Comparison of ENCODE assay signal across 17 cellular contexts in genomic region chr1:46041974-46042373, GRCh38.
DNase-seq lines count a peak whose midpoint lies in the region; ATAC-seq, FAIRE-seq and TF ChIP-seq lines count a peak whose summit lies in the region.
"Had no signal": no experiment of that assay in that cellular context is flagged by ENCODE, and none has a peak within 500 bp of the region (broad histone marks: within the 10 kb centered on the region; RNA-seq: fewer than 3 reads in every experiment).

No MANE protein-coding gene starts in this region.

- ATAC-seq in pancreas (peak in 3 of 4 donors; percentile 9 to 70 (median 64)), left lung (no peak), GM21717 (IDR thresholded peaks at IDR 0.05; ENCODE audit: unreplicated experiment) (no peak)
- ATAC-seq: CD8-positive, alpha-beta T cell; naive thymus-derived CD8-positive, alpha-beta T cell had no signal

- intact Hi-C loops in pancreas (cut with DNase I): no loop called here
- intact Hi-C loops in left lung (cut with DNase I): no loop called here

- FAIRE-seq in pancreas (lab: Jason Lieb, UNC): no peak

- H3K9me3 ChIP-seq in pancreas (no peaks in the 10 kb centered on the region), left lung (no peaks in the 10 kb centered on the region)
- H3K9me3 ChIP-seq: sigmoid colon, suprapubic skin had no signal

- no peak overlapping the region for H3K27ac ChIP-seq in pancreas
- no peak overlapping the region for H3K27ac ChIP-seq in left lung
- H3K27ac ChIP-seq: sigmoid colon, suprapubic skin had no signal

- H3K4me3 ChIP-seq in pancreas (no peak overlapping the region), left lung (no peak overlapping the region)
- H3K4me3 ChIP-seq: sigmoid colon, suprapubic skin had no signal

- no peaks in the 10 kb centered on the region for H3K4me1 ChIP-seq in pancreas
- H3K4me1 ChIP-seq in left lung: peaks cover 0 to 37% of the 10 kb centered on the region in 2 donors

- H3K27me3 ChIP-seq in pancreas (peaks cover 0 to 5% (median 0%) of the 10 kb centered on the region in 4 donors), left lung (no peaks in the 10 kb centered on the region)
- H3K27me3 ChIP-seq: sigmoid colon, suprapubic skin had no signal

- H3K36me3 ChIP-seq in pancreas (no peaks in the 10 kb centered on the region), left lung (peaks cover 0 to 25% of the 10 kb centered on the region in 2 donors)
- H3K36me3 ChIP-seq: sigmoid colon, suprapubic skin had no signal

- peak; percentile 24 for DNase-seq in GM03348 (ENCODE audit: low spot score)
- DNase-seq in NCI-H69 (lab: John Stamatoyannopoulos, UW): peak; percentile 59
- DNase-seq in cerebellar nuclear complex (lab: John Stamatoyannopoulos, UW): peak; percentile 43 to 77
- no peak for DNase-seq in pancreas
- no peak for DNase-seq in NCI-H146 treated with DMSO at 0.1 percent for 48 hours (lab: John Stamatoyannopoulos, UW; ENCODE audit: unreplicated experiment)
- DNase-seq in left lung: no peak
- no peak for DNase-seq in activated CD4-positive, alpha-beta T cell treated with anti-CD3 and anti-CD28 coated beads, Interleukin-2, amount 50 U/mL, for 1 hour
- DNase-seq: activated B cell treated with CpG ODN at 0.5 μM for 24 hours; amniotic stem cell; CD8-positive, alpha-beta T cell; HFFc6; islet precursor cell; naive thymus-derived CD8-positive, alpha-beta T cell; NCI-H526 treated with DMSO at 0.1 percent for 48 hours; sigmoid colon had no signal

- TF ChIP-seq CTCF in pancreas (IDR thresholded peaks at IDR 0.05): no peak
- TF ChIP-seq CTCF in left lung (IDR thresholded peaks at IDR 0.05): no peak

Comparison
In these comparisons a context has a peak if more than half of its experiments do, and no peak if none do; other contexts are left out.
1. DNase-seq: peak in GM03348 (single experiment), NCI-H69 (single experiment) and cerebellar nuclear complex (2 of 2); none in pancreas (0 of 6), NCI-H146 treated with DMSO at 0.1 percent for 48 hours (single experiment), left lung (0 of 2) and activated CD4-positive, alpha-beta T cell treated with anti-CD3 and anti-CD28 coated beads, Interleukin-2, amount 50 U/mL, for 1 hour (single experiment).
2. ATAC-seq: peak in pancreas (3 of 4); none in left lung (single experiment) and GM21717 (single experiment).